ENCODE assay signal across 1 cellular context in the genomic region with DNA sequence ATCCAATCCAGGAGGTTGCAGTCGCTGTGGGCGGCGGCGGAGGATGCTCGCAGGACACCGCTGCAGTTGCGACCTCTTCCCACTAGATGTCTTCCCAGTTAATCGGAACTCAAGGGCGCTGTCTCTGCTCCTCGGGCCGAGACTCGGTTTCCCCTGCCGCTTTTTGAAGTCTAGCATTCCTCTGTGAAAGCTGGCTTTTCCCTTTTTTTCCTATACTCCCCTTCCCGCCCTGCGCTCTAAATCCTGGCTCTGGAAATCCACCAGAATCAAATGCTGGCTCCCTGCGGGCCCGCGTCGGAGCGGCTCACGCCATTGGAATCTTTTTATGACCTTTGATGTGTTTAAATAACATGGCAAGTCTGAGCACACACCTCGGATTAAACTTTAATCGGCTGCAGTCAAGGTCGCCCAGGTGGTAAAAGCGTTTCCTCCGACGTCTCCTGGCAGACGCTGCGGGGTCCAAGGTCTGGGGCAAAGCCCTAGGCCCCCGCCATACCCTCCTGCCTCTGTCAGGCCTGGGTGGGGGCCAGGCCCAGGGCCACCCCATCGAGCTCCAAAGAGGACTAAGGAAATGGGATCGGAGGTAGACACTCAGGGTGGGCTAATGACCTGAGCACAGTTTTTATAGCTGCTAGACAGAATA.
TF ChIP-seq lines count a peak whose summit lies in the region.

No MANE protein-coding gene starts in this region.

TF ChIP-seq in HepG2, 621 proteins besides CTCF, POLR2A, EP300 and RAD21 (continued from another document and continues in another):
- peak; percentile 49 for TF ChIP-seq PATZ1 (CRISPR knock-in tag; IDR thresholded peaks at IDR 0.05)
- TF ChIP-seq ZNF235 (CRISPR knock-in tag; IDR thresholded peaks at IDR 0.05; ENCODE audit: borderline replicate concordance): no peak
- no peak for TF ChIP-seq PLRG1 (conservative IDR thresholded peaks at IDR 0.05)
- TF ChIP-seq ZNF142 (CRISPR knock-in tag; IDR thresholded peaks at IDR 0.05): no peak
- TF ChIP-seq, protein P1, sequence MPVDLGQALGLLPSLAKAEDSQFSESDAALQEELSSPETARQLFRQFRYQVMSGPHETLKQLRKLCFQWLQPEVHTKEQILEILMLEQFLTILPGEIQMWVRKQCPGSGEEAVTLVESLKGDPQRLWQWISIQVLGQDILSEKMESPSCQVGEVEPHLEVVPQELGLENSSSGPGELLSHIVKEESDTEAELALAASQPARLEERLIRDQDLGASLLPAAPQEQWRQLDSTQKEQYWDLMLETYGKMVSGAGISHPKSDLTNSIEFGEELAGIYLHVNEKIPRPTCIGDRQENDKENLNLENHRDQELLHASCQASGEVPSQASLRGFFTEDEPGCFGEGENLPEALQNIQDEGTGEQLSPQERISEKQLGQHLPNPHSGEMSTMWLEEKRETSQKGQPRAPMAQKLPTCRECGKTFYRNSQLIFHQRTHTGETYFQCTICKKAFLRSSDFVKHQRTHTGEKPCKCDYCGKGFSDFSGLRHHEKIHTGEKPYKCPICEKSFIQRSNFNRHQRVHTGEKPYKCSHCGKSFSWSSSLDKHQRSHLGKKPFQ (CRISPR knock-in tag; IDR thresholded peaks at IDR 0.05; ENCODE audit: insufficient replicate concordance): no peak
- TF ChIP-seq ZNF720 (CRISPR knock-in tag; IDR thresholded peaks at IDR 0.05): no peak
- no peak for TF ChIP-seq KLF16 (CRISPR knock-in tag; IDR thresholded peaks at IDR 0.05)
- no peak for TF ChIP-seq NFE2 (CRISPR knock-in tag; IDR thresholded peaks at IDR 0.05)
- TF ChIP-seq XRCC5 (optimal IDR thresholded peaks at IDR 0.05; ENCODE audit: low read length): peak; percentile 19
- TF ChIP-seq ZKSCAN5 (CRISPR knock-in tag; IDR thresholded peaks at IDR 0.05): no peak
- TF ChIP-seq MIER2 (CRISPR knock-in tag; IDR thresholded peaks at IDR 0.05): no peak
- TF ChIP-seq JARID2 (CRISPR knock-in tag; IDR thresholded peaks at IDR 0.05; ENCODE audit: insufficient replicate concordance): no peak
- no peak for TF ChIP-seq ZFP90 (CRISPR knock-in tag; IDR thresholded peaks at IDR 0.05; ENCODE audit: borderline replicate concordance)
- TF ChIP-seq, protein P2, sequence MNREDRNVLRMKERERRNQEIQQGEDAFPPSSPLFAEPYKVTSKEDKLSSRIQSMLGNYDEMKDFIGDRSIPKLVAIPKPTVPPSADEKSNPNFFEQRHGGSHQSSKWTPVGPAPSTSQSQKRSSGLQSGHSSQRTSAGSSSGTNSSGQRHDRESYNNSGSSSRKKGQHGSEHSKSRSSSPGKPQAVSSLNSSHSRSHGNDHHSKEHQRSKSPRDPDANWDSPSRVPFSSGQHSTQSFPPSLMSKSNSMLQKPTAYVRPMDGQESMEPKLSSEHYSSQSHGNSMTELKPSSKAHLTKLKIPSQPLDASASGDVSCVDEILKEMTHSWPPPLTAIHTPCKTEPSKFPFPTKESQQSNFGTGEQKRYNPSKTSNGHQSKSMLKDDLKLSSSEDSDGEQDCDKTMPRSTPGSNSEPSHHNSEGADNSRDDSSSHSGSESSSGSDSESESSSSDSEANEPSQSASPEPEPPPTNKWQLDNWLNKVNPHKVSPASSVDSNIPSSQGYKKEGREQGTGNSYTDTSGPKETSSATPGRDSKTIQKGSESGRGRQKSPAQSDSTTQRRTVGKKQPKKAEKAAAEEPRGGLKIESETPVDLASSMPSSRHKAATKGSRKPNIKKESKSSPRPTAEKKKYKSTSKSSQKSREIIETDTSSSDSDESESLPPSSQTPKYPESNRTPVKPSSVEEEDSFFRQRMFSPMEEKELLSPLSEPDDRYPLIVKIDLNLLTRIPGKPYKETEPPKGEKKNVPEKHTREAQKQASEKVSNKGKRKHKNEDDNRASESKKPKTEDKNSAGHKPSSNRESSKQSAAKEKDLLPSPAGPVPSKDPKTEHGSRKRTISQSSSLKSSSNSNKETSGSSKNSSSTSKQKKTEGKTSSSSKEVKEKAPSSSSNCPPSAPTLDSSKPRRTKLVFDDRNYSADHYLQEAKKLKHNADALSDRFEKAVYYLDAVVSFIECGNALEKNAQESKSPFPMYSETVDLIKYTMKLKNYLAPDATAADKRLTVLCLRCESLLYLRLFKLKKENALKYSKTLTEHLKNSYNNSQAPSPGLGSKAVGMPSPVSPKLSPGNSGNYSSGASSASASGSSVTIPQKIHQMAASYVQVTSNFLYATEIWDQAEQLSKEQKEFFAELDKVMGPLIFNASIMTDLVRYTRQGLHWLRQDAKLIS (CRISPR knock-in tag; IDR thresholded peaks at IDR 0.05): no peak
- TF ChIP-seq FOXA3 (CRISPR knock-in tag; IDR thresholded peaks at IDR 0.05): no peak
- no peak for TF ChIP-seq ZNF317 (CRISPR knock-in tag; IDR thresholded peaks at IDR 0.05)
- TF ChIP-seq NFIC (IDR thresholded peaks at IDR 0.05; ENCODE audit: low read length): no peak
- peak; percentile 25 for TF ChIP-seq ZEB1 (IDR thresholded peaks at IDR 0.05; ENCODE audit: insufficient replicate concordance, low read depth)
- TF ChIP-seq ARNT2 (CRISPR knock-in tag; IDR thresholded peaks at IDR 0.05; ENCODE audit: low read depth): no peak
- TF ChIP-seq, protein P3, sequence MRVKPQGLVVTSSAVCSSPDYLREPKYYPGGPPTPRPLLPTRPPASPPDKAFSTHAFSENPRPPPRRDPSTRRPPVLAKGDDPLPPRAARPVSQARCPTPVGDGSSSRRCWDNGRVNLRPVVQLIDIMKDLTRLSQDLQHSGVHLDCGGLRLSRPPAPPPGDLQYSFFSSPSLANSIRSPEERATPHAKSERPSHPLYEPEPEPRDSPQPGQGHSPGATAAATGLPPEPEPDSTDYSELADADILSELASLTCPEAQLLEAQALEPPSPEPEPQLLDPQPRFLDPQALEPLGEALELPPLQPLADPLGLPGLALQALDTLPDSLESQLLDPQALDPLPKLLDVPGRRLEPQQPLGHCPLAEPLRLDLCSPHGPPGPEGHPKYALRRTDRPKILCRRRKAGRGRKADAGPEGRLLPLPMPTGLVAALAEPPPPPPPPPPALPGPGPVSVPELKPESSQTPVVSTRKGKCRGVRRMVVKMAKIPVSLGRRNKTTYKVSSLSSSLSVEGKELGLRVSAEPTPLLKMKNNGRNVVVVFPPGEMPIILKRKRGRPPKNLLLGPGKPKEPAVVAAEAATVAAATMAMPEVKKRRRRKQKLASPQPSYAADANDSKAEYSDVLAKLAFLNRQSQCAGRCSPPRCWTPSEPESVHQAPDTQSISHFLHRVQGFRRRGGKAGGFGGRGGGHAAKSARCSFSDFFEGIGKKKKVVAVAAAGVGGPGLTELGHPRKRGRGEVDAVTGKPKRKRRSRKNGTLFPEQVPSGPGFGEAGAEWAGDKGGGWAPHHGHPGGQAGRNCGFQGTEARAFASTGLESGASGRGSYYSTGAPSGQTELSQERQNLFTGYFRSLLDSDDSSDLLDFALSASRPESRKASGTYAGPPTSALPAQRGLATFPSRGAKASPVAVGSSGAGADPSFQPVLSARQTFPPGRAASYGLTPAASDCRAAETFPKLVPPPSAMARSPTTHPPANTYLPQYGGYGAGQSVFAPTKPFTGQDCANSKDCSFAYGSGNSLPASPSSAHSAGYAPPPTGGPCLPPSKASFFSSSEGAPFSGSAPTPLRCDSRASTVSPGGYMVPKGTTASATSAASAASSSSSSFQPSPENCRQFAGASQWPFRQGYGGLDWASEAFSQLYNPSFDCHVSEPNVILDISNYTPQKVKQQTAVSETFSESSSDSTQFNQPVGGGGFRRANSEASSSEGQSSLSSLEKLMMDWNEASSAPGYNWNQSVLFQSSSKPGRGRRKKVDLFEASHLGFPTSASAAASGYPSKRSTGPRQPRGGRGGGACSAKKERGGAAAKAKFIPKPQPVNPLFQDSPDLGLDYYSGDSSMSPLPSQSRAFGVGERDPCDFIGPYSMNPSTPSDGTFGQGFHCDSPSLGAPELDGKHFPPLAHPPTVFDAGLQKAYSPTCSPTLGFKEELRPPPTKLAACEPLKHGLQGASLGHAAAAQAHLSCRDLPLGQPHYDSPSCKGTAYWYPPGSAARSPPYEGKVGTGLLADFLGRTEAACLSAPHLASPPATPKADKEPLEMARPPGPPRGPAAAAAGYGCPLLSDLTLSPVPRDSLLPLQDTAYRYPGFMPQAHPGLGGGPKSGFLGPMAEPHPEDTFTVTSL (CRISPR knock-in tag; IDR thresholded peaks at IDR 0.05; ENCODE audit: borderline replicate concordance): no peak
- no peak for TF ChIP-seq ISX (CRISPR knock-in tag; conservative IDR thresholded peaks at IDR 0.05)
- no peak for TF ChIP-seq ZNF12 (CRISPR knock-in tag; IDR thresholded peaks at IDR 0.05)
- no peak for TF ChIP-seq MAFF (IDR thresholded peaks at IDR 0.05; ENCODE audit: low read depth, low read length)
- TF ChIP-seq ZBTB7A (CRISPR knock-in tag; IDR thresholded peaks at IDR 0.05): no peak
- TF ChIP-seq, protein P4, sequence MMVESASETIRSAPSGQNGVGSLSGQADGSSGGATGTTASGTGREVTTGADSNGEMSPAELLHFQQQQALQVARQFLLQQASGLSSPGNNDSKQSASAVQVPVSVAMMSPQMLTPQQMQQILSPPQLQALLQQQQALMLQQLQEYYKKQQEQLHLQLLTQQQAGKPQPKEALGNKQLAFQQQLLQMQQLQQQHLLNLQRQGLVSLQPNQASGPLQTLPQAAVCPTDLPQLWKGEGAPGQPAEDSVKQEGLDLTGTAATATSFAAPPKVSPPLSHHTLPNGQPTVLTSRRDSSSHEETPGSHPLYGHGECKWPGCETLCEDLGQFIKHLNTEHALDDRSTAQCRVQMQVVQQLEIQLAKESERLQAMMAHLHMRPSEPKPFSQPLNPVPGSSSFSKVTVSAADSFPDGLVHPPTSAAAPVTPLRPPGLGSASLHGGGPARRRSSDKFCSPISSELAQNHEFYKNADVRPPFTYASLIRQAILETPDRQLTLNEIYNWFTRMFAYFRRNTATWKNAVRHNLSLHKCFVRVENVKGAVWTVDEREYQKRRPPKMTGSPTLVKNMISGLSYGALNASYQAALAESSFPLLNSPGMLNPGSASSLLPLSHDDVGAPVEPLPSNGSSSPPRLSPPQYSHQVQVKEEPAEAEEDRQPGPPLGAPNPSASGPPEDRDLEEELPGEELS (CRISPR knock-in tag; IDR thresholded peaks at IDR 0.05): no peak
- 0 out of 2 replicates have a peak, but pooled peaks have one; percentile 18 for TF ChIP-seq ZNF124 (CRISPR knock-in tag; IDR thresholded peaks at IDR 0.05)
- TF ChIP-seq CEBPB (IDR thresholded peaks at IDR 0.05; ENCODE audit: borderline replicate concordance, low read depth, low read length): no peak
- no peak for TF ChIP-seq GLI4 (CRISPR knock-in tag; IDR thresholded peaks at IDR 0.05; ENCODE audit: borderline replicate concordance)
- TF ChIP-seq KLF9 (CRISPR knock-in tag; IDR thresholded peaks at IDR 0.05; ENCODE audit: low read depth): no peak
- TF ChIP-seq IRF2 (CRISPR knock-in tag; IDR thresholded peaks at IDR 0.05): no peak
- TF ChIP-seq RNF2 (conservative IDR thresholded peaks at IDR 0.05; ENCODE audit: low read depth): no peak
- TF ChIP-seq FOXC1 (CRISPR knock-in tag; IDR thresholded peaks at IDR 0.05; ENCODE audit: borderline replicate concordance): 0 out of 2 replicates have a peak, but pooled peaks have one; percentile 24
- no peak for TF ChIP-seq KDM2A (CRISPR knock-in tag; IDR thresholded peaks at IDR 0.05; ENCODE audit: borderline replicate concordance, low read depth)
- no peak for TF ChIP-seq ZNF329 (CRISPR knock-in tag; IDR thresholded peaks at IDR 0.05; ENCODE audit: low read depth)
- no peak for TF ChIP-seq POGZ (CRISPR knock-in tag; IDR thresholded peaks at IDR 0.05)
